In the genomic region with DNA sequence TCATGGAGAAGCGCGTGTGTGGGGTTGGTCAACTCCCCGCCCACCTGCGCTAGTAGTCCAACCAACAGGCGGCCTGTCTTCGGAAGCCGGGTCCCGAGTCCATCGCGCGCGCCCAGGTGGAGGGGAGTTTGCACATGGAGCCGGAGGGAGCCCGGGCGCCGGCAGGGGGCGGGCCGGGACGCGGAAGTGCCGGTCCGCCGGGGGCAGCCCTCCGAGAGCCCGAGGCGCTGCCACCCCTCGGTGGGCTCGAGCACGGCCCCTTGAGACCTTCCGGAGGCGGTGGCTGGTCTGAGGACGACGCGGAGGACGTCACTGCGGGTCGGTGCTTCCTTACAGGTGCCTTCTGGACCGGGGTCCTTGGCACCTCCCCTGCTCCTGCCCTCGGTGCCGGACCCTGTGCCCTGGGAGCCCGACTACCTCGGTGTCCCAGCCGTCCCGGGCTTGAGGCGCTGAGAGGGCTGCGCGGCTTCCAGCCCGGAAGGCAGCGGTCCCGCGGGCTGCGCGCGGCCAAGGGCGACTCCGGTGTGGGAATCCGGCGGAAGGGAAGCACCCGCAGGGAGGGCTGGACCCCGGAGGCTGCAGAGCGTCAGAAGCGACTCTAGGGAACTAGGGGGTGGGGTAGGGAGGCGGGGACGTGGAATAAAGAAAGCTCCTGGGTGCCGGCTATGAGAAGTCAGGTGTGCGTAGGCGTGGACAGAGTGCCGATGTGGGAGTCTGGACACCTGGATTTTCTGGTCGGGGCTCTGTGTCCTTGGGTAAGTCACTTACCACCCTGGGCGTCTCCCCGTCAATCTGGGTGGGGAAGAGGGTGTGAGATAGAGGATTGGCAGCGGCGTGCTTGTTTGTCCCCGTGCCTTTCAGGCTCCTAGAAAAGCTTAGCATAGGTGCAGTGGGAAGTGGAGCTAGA, we compare ENCODE assay signal across 9 cellular contexts.
DNase-seq lines count a peak whose midpoint lies in the region; ATAC-seq lines count a peak whose summit lies in the region.
"Had no signal": no experiment of that assay in that cellular context is flagged by ENCODE, and none has a peak within 500 bp of the region (broad histone marks: within the 10 kb centered on the region; RNA-seq: fewer than 3 reads in every experiment).

No MANE protein-coding gene starts in this region.

- H3K27ac ChIP-seq in duodenal mucosa (ENCODE audit: low read depth, low read length): no peak overlapping the region

- H3K9me3 Mint-ChIP-seq in naive thymus-derived CD8-positive, alpha-beta T cell: peaks cover 0 to 8% (median 5%) of the 10 kb centered on the region in 9 donors
- H3K9me3 Mint-ChIP-seq in activated T-helper 1 cell treated with anti-CD3 and anti-CD28 coated beads, Interleukin-12 subunit alpha, Interleukin-12 subunit beta, Interleukin-2, Interleukin-4 antibody, amounts not matched to agents 30 ng/mL and 10 ng/mL and 1 ng/mL, durations not matched to agents 14 hours and 24 hours and 36 hours: no peaks in the 10 kb centered on the region

- H3K27me3 Mint-ChIP-seq in naive thymus-derived CD8-positive, alpha-beta T cell: peaks cover 26 to 61% (median 34%) of the 10 kb centered on the region in 5 donors
- H3K27me3 Mint-ChIP-seq in activated T-helper 1 cell treated with anti-CD3 and anti-CD28 coated beads, Interleukin-12 subunit alpha, Interleukin-12 subunit beta, Interleukin-2, Interleukin-4 antibody, amounts not matched to agents 30 ng/mL and 10 ng/mL and 1 ng/mL, durations not matched to agents 14 hours and 24 hours and 36 hours (ENCODE audit: insufficient read depth): peaks cover 32% of the 10 kb centered on the region

- POLR2A ChIA-PET in naive thymus-derived CD8-positive, alpha-beta T cell (lab: Charles Lee): no interaction called here

- H3K4me3 Mint-ChIP-seq in naive thymus-derived CD8-positive, alpha-beta T cell: peak overlapping the region in 6 of 10 donors; percentile 39 to 58 (median 49)
- H3K4me3 Mint-ChIP-seq in activated T-helper 1 cell treated with anti-CD3 and anti-CD28 coated beads, Interleukin-12 subunit alpha, Interleukin-12 subunit beta, Interleukin-2, Interleukin-4 antibody, amounts not matched to agents 30 ng/mL and 10 ng/mL and 1 ng/mL, durations not matched to agents 14 hours and 24 hours and 36 hours: no peak overlapping the region

- H3K9ac ChIP-seq in duodenal mucosa (ENCODE audit: low read depth in 1 of 2, low read length in 2 of 2): no peak overlapping the region

- H3K36me3 ChIP-seq in duodenal mucosa (ENCODE audit: control insufficient read depth in 1 of 2, insufficient read depth in 2 of 2, low read length in 2 of 2): no peaks in the 10 kb centered on the region

- H3K27me3 ChIP-seq in duodenal mucosa (ENCODE audit: control insufficient read depth in 1 of 2, insufficient read depth in 2 of 2, low read length in 2 of 2): peaks cover 21 to 22% of the 10 kb centered on the region in 2 donors

- no peaks in the 10 kb centered on the region for H3K9me3 ChIP-seq in duodenal mucosa (ENCODE audit: control insufficient read depth in 1 of 2, low read length in 2 of 2)

- H3K36me3 Mint-ChIP-seq in naive thymus-derived CD8-positive, alpha-beta T cell: no peaks in the 10 kb centered on the region
- no peaks in the 10 kb centered on the region for H3K36me3 Mint-ChIP-seq in activated T-helper 1 cell treated with anti-CD3 and anti-CD28 coated beads, Interleukin-12 subunit alpha, Interleukin-12 subunit beta, Interleukin-2, Interleukin-4 antibody, amounts not matched to agents 30 ng/mL and 10 ng/mL and 1 ng/mL, durations not matched to agents 14 hours and 24 hours and 36 hours (ENCODE audit: low read depth)

- H3K4me1 ChIP-seq in duodenal mucosa (ENCODE audit: control insufficient read depth in 1 of 2, insufficient read depth in 2 of 2, low read length in 2 of 2): no peaks in the 10 kb centered on the region

- peak; percentile 76 for DNase-seq in DMS153 treated with DMSO at 0.1 percent for 48 hours (lab: John Stamatoyannopoulos, UW; ENCODE audit: unreplicated experiment)
- peak; percentile 71 for DNase-seq in NCI-H2029 treated with DMSO at 0.1 percent for 48 hours (lab: John Stamatoyannopoulos, UW)
- peak in 2 of 10 donors; percentile 6 to 55 for DNase-seq in naive thymus-derived CD8-positive, alpha-beta T cell
- DNase-seq in activated T-helper 1 cell treated with anti-CD3 and anti-CD28 coated beads, Interleukin-12 subunit alpha, Interleukin-12 subunit beta, Interleukin-2, Interleukin-4 antibody, amounts not matched to agents 30 ng/mL and 10 ng/mL and 1 ng/mL, durations not matched to agents 14 hours and 24 hours and 36 hours (ENCODE audit: low spot score): no peak
- DNase-seq in sciatic nerve (ENCODE audit: low spot score): no peak
- no peak for DNase-seq in H4 (ENCODE audit: low spot score)

- intact Hi-C loops in activated T-helper 1 cell treated with anti-CD3 and anti-CD28 coated beads, Interleukin-12 subunit alpha, Interleukin-12 subunit beta, Interleukin-2, Interleukin-4 antibody, amounts not matched to agents 30 ng/mL and 10 ng/mL and 1 ng/mL, durations not matched to agents 14 hours and 24 hours and 36 hours (cut with micrococcal nuclease): no loop called here
- intact Hi-C loops in sciatic nerve (cut with DNase I): no loop called here

- H3K27ac Mint-ChIP-seq in naive thymus-derived CD8-positive, alpha-beta T cell: no peak overlapping the region
- H3K27ac Mint-ChIP-seq in activated T-helper 1 cell treated with anti-CD3 and anti-CD28 coated beads, Interleukin-12 subunit alpha, Interleukin-12 subunit beta, Interleukin-2, Interleukin-4 antibody, amounts not matched to agents 30 ng/mL and 10 ng/mL and 1 ng/mL, durations not matched to agents 14 hours and 24 hours and 36 hours: no peak overlapping the region

- H3K4me3 ChIP-seq in duodenal mucosa (ENCODE audit: low read depth in 1 of 2, low read length in 2 of 2): peak overlapping the region; percentile 56 to 57
- H3K4me3 ChIP-seq: GM12878 had no signal

- H3K4me1 Mint-ChIP-seq in naive thymus-derived CD8-positive, alpha-beta T cell: peaks cover 0 to 10% (median 5%) of the 10 kb centered on the region in 4 donors
- no peaks in the 10 kb centered on the region for H3K4me1 Mint-ChIP-seq in activated T-helper 1 cell treated with anti-CD3 and anti-CD28 coated beads, Interleukin-12 subunit alpha, Interleukin-12 subunit beta, Interleukin-2, Interleukin-4 antibody, amounts not matched to agents 30 ng/mL and 10 ng/mL and 1 ng/mL, durations not matched to agents 14 hours and 24 hours and 36 hours (ENCODE audit: low read depth)

- no peak for ATAC-seq in naive thymus-derived CD8-positive, alpha-beta T cell
- ATAC-seq in sciatic nerve (no peak), HG03432 (IDR thresholded peaks at IDR 0.05; ENCODE audit: unreplicated experiment) (no peak)
- ATAC-seq: GM12878 had no signal

Comparison
In these comparisons a context has a peak if more than half of its experiments do, and no peak if none do; other contexts are left out.
1. DNase-seq: peak in DMS153 treated with DMSO at 0.1 percent for 48 hours (single experiment) and NCI-H2029 treated with DMSO at 0.1 percent for 48 hours (single experiment); none in activated T-helper 1 cell treated with anti-CD3 and anti-CD28 coated beads, Interleukin-12 subunit alpha, Interleukin-12 subunit beta, Interleukin-2, Interleukin-4 antibody, amounts not matched to agents 30 ng/mL and 10 ng/mL and 1 ng/mL, durations not matched to agents 14 hours and 24 hours and 36 hours (single experiment), sciatic nerve (single experiment) and H4 (single experiment).